ENCODE assay signal across 34 cellular contexts in the genomic region with DNA sequence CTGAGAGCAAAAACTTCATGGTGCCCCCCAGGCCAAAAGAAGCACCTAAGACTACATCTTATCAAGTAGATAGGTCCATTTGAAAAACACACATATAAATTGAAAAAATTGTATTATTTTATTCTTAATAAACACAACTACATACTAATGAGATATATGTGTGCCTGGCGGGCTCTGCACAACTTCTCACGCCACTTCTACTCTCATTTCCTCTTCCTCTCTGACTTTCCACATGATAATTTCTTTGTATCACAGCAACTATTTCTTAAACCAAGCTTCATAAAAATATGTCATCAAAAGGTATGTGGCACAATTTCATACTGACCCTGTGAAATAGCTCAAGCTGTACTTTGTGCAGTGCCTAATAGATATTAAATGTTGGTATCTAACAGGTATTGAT. TPM values are rescaled to one million over a fixed set of nuclear protein-coding genes. Genes with fewer than 3 reads are reported as not detected.
"Had no signal": no experiment of that assay in that cellular context is flagged by ENCODE, and none has a peak within 500 bp of the region (broad histone marks: within the 10 kb centered on the region; RNA-seq: fewer than 3 reads in every experiment).

No MANE protein-coding gene starts in this region.

- DNase-seq: activated CD4-positive, alpha-beta memory T cell treated with anti-CD3 and anti-CD28 coated beads, Interleukin-2, amount 10 ng/mL, durations not matched to agents 7 days and 5 days; activated CD4-positive, alpha-beta T cell treated with anti-CD3 and anti-CD28 coated beads for 1 hour; activated CD4-positive, alpha-beta T cell treated with anti-CD3 and anti-CD28 coated beads for 4 hours; activated CD4-positive, alpha-beta T cell treated with anti-CD3 and anti-CD28 coated beads, Interleukin-2, amount 10 ng/mL, durations not matched to agents 7 days and 5 days; activated CD4-positive, alpha-beta T cell treated with anti-CD3 and anti-CD28 coated beads, Interleukin-2, amount 50 U/mL, for 4 hours; activated CD8-positive, alpha-beta memory T cell treated with anti-CD3 and anti-CD28 coated beads, Interleukin-2, amount 50 U/mL, for 48 hours; activated gamma-delta T cell; activated naive CD4-positive, alpha-beta T cell; activated naive CD4-positive, alpha-beta T cell treated with anti-CD3 and anti-CD28 coated beads, Interleukin-2, amount 10 ng/mL, durations not matched to agents 7 days and 5 days; activated naive CD8-positive, alpha-beta T cell treated with anti-CD3 and anti-CD28 coated beads, Interleukin-2, amount 10 ng/mL, durations not matched to agents 7 days and 5 days; activated T-cell treated with anti-CD3 and anti-CD28 coated beads for 4 hours; activated T-cell treated with anti-CD3 and anti-CD28 coated beads, Interleukin-2, amount 50 U/mL, for 24 hours; activated T-cell treated with anti-CD3 and anti-CD28 coated beads, Interleukin-2, amount 50 U/mL, for 72 hours; central memory CD4-positive, alpha-beta T cell; cerebellar nuclear complex; colonic mucosa; effector CD8-positive, alpha-beta T cell; esophagus squamous epithelium; foreskin melanocyte; heart right ventricle had no signal

- H3K4me3 Mint-ChIP-seq: activated CD4-positive, alpha-beta memory T cell treated with anti-CD3 and anti-CD28 coated beads, Interleukin-2, amount 10 ng/mL, durations not matched to agents 7 days and 5 days; activated CD4-positive, alpha-beta T cell treated with anti-CD3 and anti-CD28 coated beads, Interleukin-2, amount 10 ng/mL, durations not matched to agents 7 days and 5 days; activated naive CD4-positive, alpha-beta T cell treated with anti-CD3 and anti-CD28 coated beads, Interleukin-2, amount 10 ng/mL, durations not matched to agents 7 days and 5 days; activated naive CD8-positive, alpha-beta T cell treated with anti-CD3 and anti-CD28 coated beads, Interleukin-2, amount 10 ng/mL, durations not matched to agents 7 days and 5 days; activated T-cell treated with anti-CD3 and anti-CD28 coated beads, Interleukin-2, amount 50 U/mL, for 24 hours; activated T-cell treated with anti-CD3 and anti-CD28 coated beads, Interleukin-2, amount 50 U/mL, for 72 hours; brain; WTC11 had no signal

- FAIRE-seq: endothelial cell of umbilical vein had no signal

- H3K36me3 Mint-ChIP-seq: activated naive CD4-positive, alpha-beta T cell treated with anti-CD3 and anti-CD28 coated beads, Interleukin-2, amount 10 ng/mL, durations not matched to agents 7 days and 5 days; activated naive CD4-positive, alpha-beta T cell treated with anti-CD3 and anti-CD28 coated beads, Interleukin-2, amount 50 U/mL, for 72 hours; activated naive CD8-positive, alpha-beta T cell treated with anti-CD3 and anti-CD28 coated beads, Interleukin-2, amount 10 ng/mL, durations not matched to agents 7 days and 5 days; brain; WTC11 had no signal

- H3K9me3 ChIP-seq: ascending aorta, breast epithelium, colonic mucosa, esophagus squamous epithelium, gastroesophageal sphincter, heart right ventricle had no signal

- ATAC-seq: activated naive CD4-positive, alpha-beta T cell treated with anti-CD3 and anti-CD28 coated beads, Interleukin-2, amount 50 U/mL, for 72 hours; activated T-cell treated with anti-CD3 and anti-CD28 coated beads, Interleukin-2, amount 50 U/mL, for 72 hours; gastroesophageal sphincter; heart right ventricle; WTC11 had no signal

- H3K4me1 Mint-ChIP-seq: activated CD4-positive, alpha-beta memory T cell treated with anti-CD3 and anti-CD28 coated beads, Interleukin-2, amount 10 ng/mL, durations not matched to agents 7 days and 5 days; activated CD4-positive, alpha-beta T cell treated with anti-CD3 and anti-CD28 coated beads, Interleukin-2, amount 10 ng/mL, durations not matched to agents 7 days and 5 days; activated naive CD4-positive, alpha-beta T cell treated with anti-CD3 and anti-CD28 coated beads, Interleukin-2, amount 10 ng/mL, durations not matched to agents 7 days and 5 days; activated naive CD8-positive, alpha-beta T cell treated with anti-CD3 and anti-CD28 coated beads, Interleukin-2, amount 10 ng/mL, durations not matched to agents 7 days and 5 days; brain had no signal

- H3K27me3 ChIP-seq: ascending aorta, breast epithelium, cardiac muscle cell, colonic mucosa, esophagus squamous epithelium, gastroesophageal sphincter, heart right ventricle had no signal

- H3K36me3 ChIP-seq: ascending aorta, breast epithelium, cardiac muscle cell, colonic mucosa, esophagus squamous epithelium, gastroesophageal sphincter, heart right ventricle had no signal

- H3K27me3 Mint-ChIP-seq: activated CD4-positive, alpha-beta memory T cell treated with anti-CD3 and anti-CD28 coated beads, Interleukin-2, amount 10 ng/mL, durations not matched to agents 7 days and 5 days; activated CD4-positive, alpha-beta T cell treated with anti-CD3 and anti-CD28 coated beads, Interleukin-2, amount 10 ng/mL, durations not matched to agents 7 days and 5 days; activated naive CD4-positive, alpha-beta T cell treated with anti-CD3 and anti-CD28 coated beads, Interleukin-2, amount 10 ng/mL, durations not matched to agents 7 days and 5 days; activated naive CD8-positive, alpha-beta T cell treated with anti-CD3 and anti-CD28 coated beads, Interleukin-2, amount 10 ng/mL, durations not matched to agents 7 days and 5 days; activated T-cell treated with anti-CD3 and anti-CD28 coated beads, Interleukin-2, amount 50 U/mL, for 24 hours had no signal

- H3K27ac Mint-ChIP-seq: activated CD4-positive, alpha-beta memory T cell treated with anti-CD3 and anti-CD28 coated beads, Interleukin-2, amount 10 ng/mL, durations not matched to agents 7 days and 5 days; activated CD4-positive, alpha-beta T cell treated with anti-CD3 and anti-CD28 coated beads, Interleukin-2, amount 10 ng/mL, durations not matched to agents 7 days and 5 days; activated naive CD4-positive, alpha-beta T cell treated with anti-CD3 and anti-CD28 coated beads, Interleukin-2, amount 10 ng/mL, durations not matched to agents 7 days and 5 days; activated naive CD4-positive, alpha-beta T cell treated with anti-CD3 and anti-CD28 coated beads, Interleukin-2, amount 50 U/mL, for 72 hours; activated naive CD8-positive, alpha-beta T cell treated with anti-CD3 and anti-CD28 coated beads, Interleukin-2, amount 10 ng/mL, durations not matched to agents 7 days and 5 days; activated T-cell treated with anti-CD3 and anti-CD28 coated beads, Interleukin-2, amount 50 U/mL, for 24 hours; activated T-cell treated with anti-CD3 and anti-CD28 coated beads, Interleukin-2, amount 50 U/mL, for 72 hours; brain; WTC11 had no signal

- H3K4me3 ChIP-seq: ascending aorta, breast epithelium, cardiac muscle cell, colonic mucosa, esophagus squamous epithelium, gastroesophageal sphincter, heart right ventricle, hepatocyte had no signal

RNA-seq across cellular contexts. Expression of a gene that starts 10.7 kb away (rescaled TPM):
- total RNA-seq: activated CD4-positive, alpha-beta memory T cell treated with anti-CD3 and anti-CD28 coated beads, Interleukin-2, amount 10 ng/mL, durations not matched to agents 7 days and 5 days; activated CD4-positive, alpha-beta T cell treated with anti-CD3 and anti-CD28 coated beads, Interleukin-2, amount 10 ng/mL, durations not matched to agents 7 days and 5 days; activated naive CD4-positive, alpha-beta T cell treated with anti-CD3 and anti-CD28 coated beads, Interleukin-2, amount 50 U/mL, for 72 hours; activated naive CD8-positive, alpha-beta T cell treated with anti-CD3 and anti-CD28 coated beads, Interleukin-2, amount 10 ng/mL, durations not matched to agents 7 days and 5 days; activated T-cell treated with anti-CD3 and anti-CD28 coated beads, Interleukin-2, amount 50 U/mL, for 72 hours; ascending aorta; cardiac muscle cell; dermis microvascular lymphatic vessel endothelial cell; endothelial cell of umbilical vein; esophagus squamous epithelium; fibroblast of lung; fibroblast of villous mesenchyme; glomerular endothelial cell; heart right ventricle had no signal
- polyA plus RNA-seq: cardiac muscle cell, endothelial cell of umbilical vein, esophagus, fibroblast of lung had no signal
